ENCODE assay signal across 22 cellular contexts in genomic region chr1:71526824-71527223, GRCh38.
DNase-seq lines count a peak whose midpoint lies in the region; ATAC-seq and TF ChIP-seq lines count a peak whose summit lies in the region.
"Had no signal": no experiment of that assay in that cellular context is flagged by ENCODE, and none has a peak within 500 bp of the region (broad histone marks: within the 10 kb centered on the region; RNA-seq: fewer than 3 reads in every experiment).

No MANE protein-coding gene starts in this region.

- H3K36me3 ChIP-seq in PC-3 (ENCODE audit: low read depth, low read length) (no peaks in the 10 kb centered on the region), skeletal muscle satellite cell (ENCODE audit: insufficient read depth, low read length) (no peaks in the 10 kb centered on the region)
- H3K36me3 ChIP-seq: BE2C, BLaER1 had no signal

- POLR2A ChIA-PET in PC-3 (lab: Charles Lee; ENCODE audit: unreplicated experiment), result no interaction called here

- H3K4me2 ChIP-seq in PC-3 (ENCODE audit: low read length) (0 out of 2 replicates have a peak overlapping the region, but pooled peaks have one; percentile 1), skeletal muscle satellite cell (ENCODE audit: low read length) (peak overlapping the region; percentile 47)
- H3K4me2 ChIP-seq: BLaER1 had no signal

- H3K27ac ChIP-seq in PC-3 (ENCODE audit: low read length), result peak overlapping the region; percentile 18
- H3K27ac ChIP-seq: BLaER1 had no signal

- BruUV-seq in PC-3 (replicated peaks; lab: Mats Ljungman, UMichigan), result no TSS peak

- H3K4me1 ChIP-seq in PC-3 (ENCODE audit: insufficient read depth, low read length), result peaks cover 7% of the 10 kb centered on the region
- peaks cover 10% of the 10 kb centered on the region for H3K4me1 ChIP-seq in skeletal muscle satellite cell (ENCODE audit: control insufficient read depth, insufficient read depth, low read length)
- H3K4me1 ChIP-seq: BE2C, BLaER1 had no signal

- CTCF ChIA-PET in PC-3 (lab: Charles Lee), result no interaction called here

- no peaks in the 10 kb centered on the region for H4K20me1 ChIP-seq in PC-3 (ENCODE audit: low read length)

- H3K79me2 ChIP-seq in PC-3 (ENCODE audit: low read length), result no peaks in the 10 kb centered on the region

- ATAC-seq in PC-3 (peak; percentile 91), GM21786 (IDR thresholded peaks at IDR 0.05; ENCODE audit: unreplicated experiment) (no peak)

- DNase-seq in DMS53 (lab: John Stamatoyannopoulos, UW), result peak; percentile 45
- DNase-seq in DMS53 treated with DMSO at 0.1 percent for 48 hours (lab: John Stamatoyannopoulos, UW; ENCODE audit: unreplicated experiment), result peak; percentile 24
- DNase-seq in PC-3, result peak; percentile 56
- no peak for DNase-seq in GM10266 (ENCODE audit: extremely low spot score)
- DNase-seq in NCI-H1092 (lab: John Stamatoyannopoulos, UW), result no peak
- DNase-seq: 8988T; ACHN; BE2C; C1 segment of cervical spinal cord; CD4-positive, alpha-beta memory T cell; CD4-positive, CD25-positive, alpha-beta regulatory T cell; CD8-positive, alpha-beta memory T cell; COR-L47; DMS 273 treated with DMSO at 0.1 percent for 48 hours; DMS153; DMS79; DND-41; EL; GDM1 had no signal

- H3F3A ChIP-seq in PC-3 (ENCODE audit: low read length, unreplicated experiment), result no peaks in the 10 kb centered on the region

- H3K9me2 ChIP-seq in PC-3 (replicated peaks; ENCODE audit: low read length), result no peaks in the 10 kb centered on the region

- H3K27me3 ChIP-seq in PC-3 (ENCODE audit: low read length), result no peaks in the 10 kb centered on the region
- H3K27me3 ChIP-seq in skeletal muscle satellite cell (ENCODE audit: control insufficient read depth, insufficient read depth, low read length), result no peaks in the 10 kb centered on the region
- H3K27me3 ChIP-seq: BE2C, BLaER1 had no signal

- intact Hi-C loops in PC-3 (cut with micrococcal nuclease), result no loop called here

- H3K4me3 ChIP-seq in PC-3 (ENCODE audit: low read length) (no peak overlapping the region), skeletal muscle satellite cell (ENCODE audit: low read length) (no peak overlapping the region)
- H3K4me3 ChIP-seq: BLaER1 had no signal

- TF ChIP-seq CTCF in PC-3 (conservative IDR thresholded peaks at IDR 0.05; ENCODE audit: low read depth, low read length) (no peak), GM10266 (IDR thresholded peaks at IDR 0.05; ENCODE audit: control insufficient read depth, insufficient read depth, low read depth, missing control alignments) (no peak)

- no peak overlapping the region for H2AFZ ChIP-seq in PC-3 (ENCODE audit: low read length)

- no peak overlapping the region for H3K9ac ChIP-seq in PC-3 (ENCODE audit: low read length)
- no peak overlapping the region for H3K9ac ChIP-seq in skeletal muscle satellite cell (ENCODE audit: low read depth, low read length)
- H3K9ac ChIP-seq: BLaER1 had no signal

- H3K9me3 ChIP-seq in PC-3 (ENCODE audit: low read length), result no peaks in the 10 kb centered on the region
- no peaks in the 10 kb centered on the region for H3K9me3 ChIP-seq in skeletal muscle satellite cell (replicated peaks; ENCODE audit: low read length)
- H3K9me3 ChIP-seq: BE2C, BLaER1 had no signal

Comparison
In these comparisons a context has a peak if more than half of its experiments do, and no peak if none do; other contexts are left out.
1. DNase-seq: peak in DMS53 (single experiment), DMS53 treated with DMSO at 0.1 percent for 48 hours (single experiment) and PC-3 (single experiment); none in GM10266 (single experiment) and NCI-H1092 (single experiment).